In genomic region chr14:26137161-26137560, GRCh38 we compare ENCODE assay signal across 1 cellular context.
TF ChIP-seq lines count a peak whose summit lies in the region.

No MANE protein-coding gene starts in this region.

TF ChIP-seq in SK-N-SH treated with all-trans-retinoic acid at 6 μM for 48 hours, 23 proteins besides CTCF, POLR2A, EP300 and RAD21 (continued from another document):
- no peak for TF ChIP-seq GLIS3 (CRISPR knock-in tag; IDR thresholded peaks at IDR 0.05)
- no peak for TF ChIP-seq ESRRG (CRISPR knock-in tag; IDR thresholded peaks at IDR 0.05)
- TF ChIP-seq CSDC2 (CRISPR knock-in tag; IDR thresholded peaks at IDR 0.05) = no peak
- TF ChIP-seq CSRNP3 (CRISPR knock-in tag; IDR thresholded peaks at IDR 0.05) = no peak
- no peak for TF ChIP-seq ISL1 (CRISPR knock-in tag; IDR thresholded peaks at IDR 0.05)
- TF ChIP-seq ZFP3 (CRISPR knock-in tag; IDR thresholded peaks at IDR 0.05) = no peak
- TF ChIP-seq ZC3H10 (CRISPR knock-in tag; IDR thresholded peaks at IDR 0.05) = no peak
- no peak for TF ChIP-seq RARB (CRISPR knock-in tag; IDR thresholded peaks at IDR 0.05)
- no peak for TF ChIP-seq ZNF8 (CRISPR knock-in tag; IDR thresholded peaks at IDR 0.05)
- no peak for TF ChIP-seq CREB5 (CRISPR knock-in tag; IDR thresholded peaks at IDR 0.05; ENCODE audit: low read depth)
